ENCODE assay signal across 8 cellular contexts in the genomic region with DNA sequence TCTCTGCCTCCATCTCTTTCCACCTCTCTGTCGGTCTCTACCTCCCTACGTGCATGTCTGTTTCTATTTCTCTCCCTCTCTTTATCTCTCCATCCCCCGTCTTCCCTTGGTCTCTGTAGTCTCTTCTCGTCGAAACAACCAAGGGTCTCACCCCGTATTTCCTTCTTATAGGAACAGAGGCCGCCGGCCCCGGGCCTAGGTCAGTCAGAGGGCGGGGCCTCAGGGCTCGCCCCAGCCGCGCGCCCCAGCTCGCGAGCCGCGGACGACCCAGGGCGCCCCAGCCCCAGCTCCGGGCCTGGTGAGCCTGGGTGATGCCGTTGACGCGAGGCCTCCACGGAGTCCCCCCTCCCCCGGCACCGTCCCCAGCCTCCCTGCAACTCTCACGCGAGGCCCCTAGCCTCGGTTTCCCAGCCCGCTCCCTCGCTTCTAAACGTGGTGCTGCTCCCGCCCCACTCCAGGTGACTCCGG. TPM values are rescaled to one million over a fixed set of nuclear protein-coding genes. Genes with fewer than 3 reads are reported as not detected.
A peak's percentile ranks its signal among the peaks of the same experiment; 100 is the strongest.
DNase-seq lines count a peak whose midpoint lies in the region; ATAC-seq and TF ChIP-seq lines count a peak whose summit lies in the region.

No MANE protein-coding gene starts in this region.

- TF ChIP-seq CTCF in astrocyte of the spinal cord (IDR thresholded peaks at IDR 0.05; ENCODE audit: low read depth, low read length), result no peak

- no peaks in the 10 kb centered on the region for H3K9me3 ChIP-seq in stomach smooth muscle (ENCODE audit: control insufficient read depth in 2 of 2, low read length in 2 of 2)

- ATAC-seq in GM19463 (IDR thresholded peaks at IDR 0.05; ENCODE audit: unreplicated experiment), result peak; percentile 37
- ATAC-seq in HG03565 (IDR thresholded peaks at IDR 0.05; ENCODE audit: unreplicated experiment), result peak; percentile 17

- H3K36me3 ChIP-seq in stomach smooth muscle (ENCODE audit: control insufficient read depth in 2 of 2, insufficient read depth in 2 of 2, low read length in 2 of 2), result peaks cover 0 to 5% of the 10 kb centered on the region in 2 donors

- peak overlapping the region; percentile 61 to 68 for H3K9ac ChIP-seq in stomach smooth muscle (ENCODE audit: low read length in 2 of 2)

- H3K27ac ChIP-seq in layer of hippocampus (ENCODE audit: low read depth, low read length), result peak overlapping the region; percentile 68
- H3K27ac ChIP-seq in stomach smooth muscle (ENCODE audit: low read length), result no peak overlapping the region

- peaks cover 8% of the 10 kb centered on the region for H3K4me1 ChIP-seq in stomach smooth muscle (ENCODE audit: control insufficient read depth, insufficient read depth, low read length)

- H3K4me3 ChIP-seq in astrocyte of the spinal cord (ENCODE audit: low read depth, low read length) (peak overlapping the region; percentile 40), stomach smooth muscle (ENCODE audit: low read length in 2 of 2) (peak overlapping the region; percentile 40 to 69)

- H3K27me3 ChIP-seq in layer of hippocampus (ENCODE audit: control insufficient read depth, insufficient read depth, low read length), result no peaks in the 10 kb centered on the region
- H3K27me3 ChIP-seq in stomach smooth muscle (ENCODE audit: control insufficient read depth in 1 of 2, insufficient read depth in 2 of 2, low read length in 2 of 2), result peaks cover 0 to 5% of the 10 kb centered on the region in 2 donors

- in situ Hi-C loops in Caki2 (cut with HindIII; ENCODE audit: low pct_unique_long_range_greater_than_20kb, low sequenced_read_pairs), result no loop called here
- in situ Hi-C loops in astrocyte of the spinal cord (cut with HindIII; ENCODE audit: low sequenced_read_pairs), result no loop called here

- DNase-seq in Caki2 (ENCODE audit: low read depth), result peak; percentile 24
- no peak for DNase-seq in astrocyte of the spinal cord (ENCODE audit: low read depth, low spot score)
- no peak for DNase-seq in NCI-H2029 (lab: John Stamatoyannopoulos, UW)
- no peak for DNase-seq in hepatic stellate cell (ENCODE audit: low spot score)

RNA-seq across cellular contexts. Expression of a gene that starts 6.6 kb away (rescaled TPM):
- total RNA-seq in Caki2 (2014; rRNA removed; shearing (Covaris generic); ENCODE audit: low replicate concordance), result 94.1 and 114 TPM in 2 replicates

RNA-seq across cellular contexts. Expression of a gene that starts 6.8 kb away (rescaled TPM):
- total RNA-seq in Caki2 (2014; rRNA removed; shearing (Covaris generic); ENCODE audit: low replicate concordance), result 68.5 and 86.5 TPM in 2 replicates

RNA-seq across cellular contexts. Expression of a gene that starts 20.5 kb away (rescaled TPM):
- 13.8 and 33.1 TPM in 2 replicates for total RNA-seq in Caki2 (2014; rRNA removed; shearing (Covaris generic); ENCODE audit: low replicate concordance)

RNA-seq across cellular contexts. Expression of a gene that starts 27.9 kb away (rescaled TPM):
- 17.8 and 27.2 TPM in 2 replicates for total RNA-seq in Caki2 (2014; rRNA removed; shearing (Covaris generic); ENCODE audit: low replicate concordance)

RNA-seq across cellular contexts. Expression of a gene that starts 55.6 kb away (rescaled TPM):
- total RNA-seq in Caki2 (2014; rRNA removed; shearing (Covaris generic); ENCODE audit: low replicate concordance), result 93.6 and 112 TPM in 2 replicates
